Comparison of ENCODE assay signal across 8 cellular contexts in the genomic region with DNA sequence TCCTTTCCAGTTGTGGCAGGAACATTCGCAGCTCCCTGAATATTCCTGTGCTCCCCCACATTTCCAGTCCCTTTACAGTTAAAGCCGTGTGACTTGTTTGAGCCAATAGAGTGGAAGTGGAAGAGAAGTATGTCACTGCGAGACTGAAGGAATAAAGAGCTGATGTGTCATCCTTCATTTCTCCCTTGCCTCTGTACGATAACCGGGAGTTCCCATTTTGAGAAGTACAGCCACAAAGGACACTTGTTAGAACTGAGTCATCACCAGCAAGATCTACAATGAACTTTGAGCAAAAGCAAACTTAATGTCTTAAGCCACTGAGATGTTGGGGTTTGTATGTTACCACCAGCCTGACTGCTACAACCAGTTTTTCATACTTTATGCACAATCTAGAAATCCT.
DNase-seq lines count a peak whose midpoint lies in the region; ATAC-seq, FAIRE-seq and TF ChIP-seq lines count a peak whose summit lies in the region.

No MANE protein-coding gene starts in this region.

- H3K4me3 Mint-ChIP-seq in nephron progenitor cell (no peak overlapping the region), mesothelial cell of epicardium (no peak overlapping the region)

- H3K27me3 Mint-ChIP-seq in nephron progenitor cell (ENCODE audit: low read depth, poor library complexity) (peaks cover 3% of the 10 kb centered on the region), mesothelial cell of epicardium (ENCODE audit: low read depth) (no peaks in the 10 kb centered on the region)

- H3K27ac Mint-ChIP-seq in nephron progenitor cell (no peak overlapping the region), mesothelial cell of epicardium (no peak overlapping the region)

- H3K9me3 Mint-ChIP-seq in nephron progenitor cell (peaks cover 18% of the 10 kb centered on the region), mesothelial cell of epicardium (peaks cover 7% of the 10 kb centered on the region)

- FAIRE-seq in GM18507 (lab: Jason Lieb, UNC) = peak; percentile 54

- no peak for TF ChIP-seq CTCF in nephron progenitor cell (IDR thresholded peaks at IDR 0.05)
- no peak for TF ChIP-seq CTCF in mesothelial cell of epicardium (IDR thresholded peaks at IDR 0.05; ENCODE audit: unreplicated experiment)

- in situ Hi-C loops in SK-MEL-5 (cut with HindIII; ENCODE audit: low pct_unique_long_range_greater_than_20kb, low sequenced_read_pairs) = no loop called here

- DNase-seq in GM18507 (ENCODE audit: extremely low spot score, insufficient read length, low read depth) (no peak), SK-MEL-5 (ENCODE audit: low read depth, low spot score) (peak; percentile 74), iris pigment epithelial cell (ENCODE audit: low read depth) (peak; percentile 88), nephron progenitor cell (no peak), mesothelial cell of epicardium (ENCODE audit: low spot score in 2 of 2, unreplicated experiment in 2 of 2) (no peak)
- DNase-seq in stimulated activated CD4-positive, alpha-beta T cell treated with anti-CD3 and anti-CD28 coated beads, Interleukin-4, amount 100 ng/mL, for 24 hours = no peak

- H3K36me3 Mint-ChIP-seq in nephron progenitor cell (ENCODE audit: low read depth) (peaks cover 10% of the 10 kb centered on the region), mesothelial cell of epicardium (no peaks in the 10 kb centered on the region)

- peaks cover 27% of the 10 kb centered on the region for H3K4me1 Mint-ChIP-seq in nephron progenitor cell
- peaks cover 14% of the 10 kb centered on the region for H3K4me1 Mint-ChIP-seq in mesothelial cell of epicardium

- peak; percentile 85 for ATAC-seq in HG02981 (IDR thresholded peaks at IDR 0.05; ENCODE audit: unreplicated experiment)
- ATAC-seq in HG03135 (IDR thresholded peaks at IDR 0.05; ENCODE audit: unreplicated experiment) = no peak

Comparison
In these comparisons a context has a peak if more than half of its experiments do, and no peak if none do; other contexts are left out.
1. DNase-seq: peak in SK-MEL-5 (single experiment) and iris pigment epithelial cell (single experiment); none in GM18507 (single experiment), nephron progenitor cell (single experiment), stimulated activated CD4-positive, alpha-beta T cell treated with anti-CD3 and anti-CD28 coated beads, Interleukin-4, amount 100 ng/mL, for 24 hours (single experiment) and mesothelial cell of epicardium (0 of 2).